ENCODE assay signal across 1 cellular context in genomic region chrX:19855700-19856381, GRCh38.
TF ChIP-seq lines count a peak whose summit lies in the region.

No MANE protein-coding gene starts in this region.

TF ChIP-seq in SK-N-SH treated with all-trans-retinoic acid at 6 μM for 48 hours, 23 proteins besides CTCF, POLR2A, EP300 and RAD21 (continued from another document):
- TF ChIP-seq OSR1 (CRISPR knock-in tag; IDR thresholded peaks at IDR 0.05) (no peak), CREB5 (CRISPR knock-in tag; IDR thresholded peaks at IDR 0.05; ENCODE audit: low read depth) (no peak), PPARA (CRISPR knock-in tag; IDR thresholded peaks at IDR 0.05; ENCODE audit: borderline replicate concordance) (no peak), TCF4 (CRISPR knock-in tag; IDR thresholded peaks at IDR 0.05; ENCODE audit: borderline replicate concordance) (no peak), PATZ1 (CRISPR knock-in tag; IDR thresholded peaks at IDR 0.05; ENCODE audit: borderline replicate concordance) (no peak)
